In genomic region chr4:119048446-119048845, GRCh38 we compare ENCODE assay signal across 20 cellular contexts.
"Had no signal": no experiment of that assay in that cellular context is flagged by ENCODE, and none has a peak within 500 bp of the region (broad histone marks: within the 10 kb centered on the region; RNA-seq: fewer than 3 reads in every experiment).

No MANE protein-coding gene starts in this region.

- H3K27ac ChIP-seq: colonic mucosa, dorsolateral prefrontal cortex, neural progenitor cell, spleen, testis had no signal

- H3K4me1 ChIP-seq: neural progenitor cell, spleen had no signal

- ATAC-seq: activated naive CD4-positive, alpha-beta T cell treated with anti-CD3 and anti-CD28 coated beads, Interleukin-2, amount 50 U/mL, for 72 hours; activated T-helper 17 cell treated with anti-CD3 and anti-CD28 coated beads, Interleukin-2, amount 50 U/mL, for 72 hours; effector memory CD8-positive, alpha-beta T cell; WTC11 had no signal

- H3K27me3 ChIP-seq: colonic mucosa, dorsolateral prefrontal cortex, neural progenitor cell, right atrium auricular region, testis had no signal

- H3K9ac ChIP-seq: neural progenitor cell had no signal

- H3K4me2 ChIP-seq: neural progenitor cell had no signal

- H3K9me3 ChIP-seq: colonic mucosa, right atrium auricular region, spleen, testis had no signal

- H3K36me3 ChIP-seq: colonic mucosa, neural progenitor cell, right atrium auricular region, spleen had no signal

- DNase-seq: activated CD4-positive, alpha-beta T cell treated with anti-CD3 and anti-CD28 coated beads, Interleukin-2, amount 50 U/mL, for 4 hours; activated CD8-positive, alpha-beta memory T cell treated with anti-CD3 and anti-CD28 coated beads for 24 hours; activated CD8-positive, alpha-beta memory T cell treated with anti-CD3 and anti-CD28 coated beads, Interleukin-2, amount 50 U/mL, for 4 hours; activated T-cell treated with anti-CD3 and anti-CD28 coated beads, Interleukin-2, amount 50 U/mL, for 24 hours; colonic mucosa; dorsolateral prefrontal cortex; effector memory CD8-positive, alpha-beta T cell; mesenchymal stem cell; naive B cell; spleen; stimulated activated CD4-positive, alpha-beta T cell treated with anti-CD3 and anti-CD28 coated beads, Interleukin-4, amount 100 ng/mL, for 1 hour; stimulated activated naive CD4-positive, alpha-beta T cell; T-helper 1 cell; T-helper 9 cell; testis had no signal

- H3K4me3 ChIP-seq: colonic mucosa, dorsolateral prefrontal cortex, neural progenitor cell, right atrium auricular region, spleen, testis had no signal

- H2AFZ ChIP-seq: neural progenitor cell had no signal
